ENCODE assay signal across 8 cellular contexts in genomic region chr9:125126019-125126746, GRCh38. TPM values are rescaled to one million over a fixed set of nuclear protein-coding genes. Genes with fewer than 3 reads are reported as not detected.
DNase-seq lines count a peak whose midpoint lies in the region; ATAC-seq and TF ChIP-seq lines count a peak whose summit lies in the region.

No MANE protein-coding gene starts in this region.

- H3K27ac Mint-ChIP-seq in neural crest cell (ENCODE audit: unreplicated experiment): peak overlapping the region; percentile 57

- H3K36me3 ChIP-seq in stomach: no peaks in the 10 kb centered on the region

- peaks cover 0 to 10% (median 5%) of the 10 kb centered on the region in 4 donors for H3K4me1 ChIP-seq in stomach

- ATAC-seq in HG02678 (IDR thresholded peaks at IDR 0.05; ENCODE audit: unreplicated experiment): peak; percentile 95

- peak overlapping the region in 3 of 5 donors; percentile 4 to 49 (median 8) for H3K27ac ChIP-seq in stomach

- peak; percentile 65 for DNase-seq in GM12864 (ENCODE audit: low read depth)
- DNase-seq in NOMO-1 treated with dmso at 0.1 percent for 144 hours (lab: John Stamatoyannopoulos, UW; ENCODE audit: unreplicated experiment): peak; percentile 87
- peak; percentile 59 for DNase-seq in activated T-cell treated with anti-CD3 and anti-CD28 coated beads for 1 hour (ENCODE audit: low read depth)
- peak; percentile 67 for DNase-seq in epithelial cell of proximal tubule (ENCODE audit: low read depth)
- no peak for DNase-seq in neural crest cell (ENCODE audit: low read depth, low spot score)
- peak; percentile 52 for DNase-seq in stomach
- no peak for DNase-seq in iPS-NIHi11 (ENCODE audit: low spot score)

- no peaks in the 10 kb centered on the region for H3K36me3 Mint-ChIP-seq in neural crest cell (ENCODE audit: low read depth)

- H3K4me1 Mint-ChIP-seq in neural crest cell: peaks cover 6% of the 10 kb centered on the region

- H3K9me3 ChIP-seq in stomach: no peaks in the 10 kb centered on the region

- no peak overlapping the region for H3K4me3 ChIP-seq in GM12864 (ENCODE audit: low read depth, low read length)
- no peak overlapping the region for H3K4me3 ChIP-seq in epithelial cell of proximal tubule (ENCODE audit: low read depth, low read length)
- H3K4me3 ChIP-seq in stomach: no peak overlapping the region

- no peak overlapping the region for H3K4me3 Mint-ChIP-seq in neural crest cell

- no peaks in the 10 kb centered on the region for H3K27me3 Mint-ChIP-seq in neural crest cell (ENCODE audit: low read depth)

- 71 to 80% (median 77%) methylated on average over 2 of the region's 2 CpGs for WGBS in stomach, 5 donors

- TF ChIP-seq EP300 in stomach (IDR thresholded peaks at IDR 0.05): no peak

- no peaks in the 10 kb centered on the region for H3K27me3 ChIP-seq in stomach

- no peaks in the 10 kb centered on the region for H3K9me3 Mint-ChIP-seq in neural crest cell

- intact Hi-C loops in stomach (cut with DNase I; ENCODE audit: low total_unique reads): no loop called here

- TF ChIP-seq POLR2A in stomach (IDR thresholded peaks at IDR 0.05): no peak

- TF ChIP-seq CTCF in GM12864 (IDR thresholded peaks at IDR 0.05; ENCODE audit: low read depth, low read length, missing control alignments): no peak
- TF ChIP-seq CTCF in epithelial cell of proximal tubule (conservative IDR thresholded peaks at IDR 0.05; ENCODE audit: low read depth, low read length): no peak
- no peak for TF ChIP-seq CTCF in neural crest cell (conservative IDR thresholded peaks at IDR 0.05)
- no peak for TF ChIP-seq CTCF in stomach (IDR thresholded peaks at IDR 0.05)

RNA-seq across cellular contexts. Expression of gene SCAI, which starts 17.1 kb away (rescaled TPM):
- total RNA-seq in epithelial cell of proximal tubule: 2.1 and 4.3 TPM in 2 replicates
- 13.1 and 15.2 TPM in 2 replicates for total RNA-seq in neural crest cell
- 10 to 100 TPM in 3 of 5 donors, 1 to 10 TPM in 2; 1.2 to 21.0 (median 11.7) TPM for total RNA-seq in stomach
- under 1 TPM; 0.46 to 0.83 (median 0.50) TPM for polyA plus RNA-seq in stomach

Comparison
In these comparisons a context has a peak if more than half of its experiments do, and no peak if none do; other contexts are left out.
1. DNase-seq: peak in GM12864 (single experiment), NOMO-1 treated with dmso at 0.1 percent for 144 hours (single experiment), activated T-cell treated with anti-CD3 and anti-CD28 coated beads for 1 hour (single experiment), epithelial cell of proximal tubule (single experiment) and stomach (single experiment); none in neural crest cell (single experiment) and iPS-NIHi11 (single experiment).